In genomic region chr2:27378096-27378808, GRCh38 we compare ENCODE assay signal across 11 cellular contexts. TPM values are rescaled to one million over a fixed set of nuclear protein-coding genes. Genes with fewer than 3 reads are reported as not detected.
A peak's percentile ranks its signal among the peaks of the same experiment; 100 is the strongest.
DNase-seq lines count a peak whose midpoint lies in the region; ATAC-seq, FAIRE-seq and TF ChIP-seq lines count a peak whose summit lies in the region.
"Had no signal": no experiment of that assay in that cellular context is flagged by ENCODE, and none has a peak within 500 bp of the region (broad histone marks: within the 10 kb centered on the region; RNA-seq: fewer than 3 reads in every experiment).

No MANE protein-coding gene starts in this region.

- H3K9me3 Mint-ChIP-seq in activated CD4-positive, alpha-beta memory T cell treated with anti-CD3 and anti-CD28 coated beads, Interleukin-2, amount 10 ng/mL, durations not matched to agents 7 days and 5 days = no peaks in the 10 kb centered on the region

- no peaks in the 10 kb centered on the region for H3K27me3 Mint-ChIP-seq in activated CD4-positive, alpha-beta memory T cell treated with anti-CD3 and anti-CD28 coated beads, Interleukin-2, amount 10 ng/mL, durations not matched to agents 7 days and 5 days

- H3K27me3 ChIP-seq in MG63 (no peaks in the 10 kb centered on the region), colonic mucosa (no peaks in the 10 kb centered on the region), pancreas (no peaks in the 10 kb centered on the region)

- FAIRE-seq in pancreas (lab: Jason Lieb, UNC) = no peak

- intact Hi-C loops in colonic mucosa (cut with DNase I) (no loop called here), pancreas (cut with DNase I) (no loop called here)

- WGBS in pancreas, 2 donors = 75% methylated on average over 29 of the region's 29 CpGs

- H3K9me3 ChIP-seq in MG63 = no peaks in the 10 kb centered on the region
- H3K9me3 ChIP-seq in colonic mucosa = no peaks in the 10 kb centered on the region
- H3K9me3 ChIP-seq in pancreas = no peaks in the 10 kb centered on the region

- H3K4me1 ChIP-seq in colonic mucosa (no peaks in the 10 kb centered on the region), pancreas (peaks cover 5 to 14% (median 5%) of the 10 kb centered on the region in 3 donors)

- TF ChIP-seq CTCF in colonic mucosa (IDR thresholded peaks at IDR 0.05) (peak; percentile 10), pancreas (IDR thresholded peaks at IDR 0.05) (no peak)

- H3K36me3 ChIP-seq in MG63 (peaks cover 81% of the 10 kb centered on the region), colonic mucosa (peaks cover 14% of the 10 kb centered on the region), pancreas (peaks cover 0 to 48% (median 36%) of the 10 kb centered on the region in 3 donors)

- POLR2A ChIA-PET in activated CD4-positive, alpha-beta memory T cell treated with anti-CD3 and anti-CD28 coated beads, Interleukin-2, amount 10 ng/mL, durations not matched to agents 7 days and 5 days (lab: Charles Lee) = interaction anchor here (2.9 to 5.1 kb wide), 4 partner anchors 8 to 56 kb away, joined by 17 to 96 read pairs (median 20); partner anchors contain the start of genes EIF2B4, MPV17, PPM1G and SNX17

- H3K4me3 Mint-ChIP-seq in activated CD4-positive, alpha-beta memory T cell treated with anti-CD3 and anti-CD28 coated beads, Interleukin-2, amount 10 ng/mL, durations not matched to agents 7 days and 5 days = no peak overlapping the region

- H3K9ac ChIP-seq in colonic mucosa (ENCODE audit: low read depth in 2 of 2, low read length in 2 of 2) = no peak overlapping the region

- CTCF ChIA-PET in activated CD4-positive, alpha-beta memory T cell treated with anti-CD3 and anti-CD28 coated beads, Interleukin-2, amount 10 ng/mL, durations not matched to agents 7 days and 5 days (lab: Charles Lee) = interaction anchor here (1.2 kb wide), 1 partner anchor 26 kb away, joined by 4 read pairs; no protein-coding TSS in a partner anchor

- ATAC-seq in pancreas = no peak
- no peak for ATAC-seq in HG03469 (IDR thresholded peaks at IDR 0.05; ENCODE audit: unreplicated experiment)

- H3K4me3 ChIP-seq in MG63 = no peak overlapping the region
- no peak overlapping the region for H3K4me3 ChIP-seq in colonic mucosa
- H3K4me3 ChIP-seq in pancreas = no peak overlapping the region

- peaks cover 40% of the 10 kb centered on the region for H3K4me1 Mint-ChIP-seq in activated CD4-positive, alpha-beta memory T cell treated with anti-CD3 and anti-CD28 coated beads, Interleukin-2, amount 10 ng/mL, durations not matched to agents 7 days and 5 days

- H3K27ac ChIP-seq in colonic mucosa = no peak overlapping the region
- no peak overlapping the region for H3K27ac ChIP-seq in pancreas

- DNase-seq in DMS 273 (lab: John Stamatoyannopoulos, UW; ENCODE audit: unreplicated experiment) (peak; percentile 69), DMS 273 treated with DMSO at 0.1 percent for 48 hours (lab: John Stamatoyannopoulos, UW) (no peak), MG63 (peak; percentile 33), colonic mucosa (no peak), pancreas (peak in 4 of 6 donors; percentile 36 to 82 (median 53)), medulla oblongata (ENCODE audit: extremely low spot score) (no peak)
- no peak for DNase-seq in activated CD4-positive, alpha-beta memory T cell treated with anti-CD3 and anti-CD28 coated beads, Interleukin-2, amount 10 ng/mL, durations not matched to agents 7 days and 5 days
- DNase-seq: NCI-H2171 treated with DMSO at 0.1 percent for 48 hours; stimulated activated CD4-positive, alpha-beta T cell treated with anti-CD3 and anti-CD28 coated beads, Interleukin-2, amount 100 ng/mL, for 24 hours had no signal

- H3K36me3 Mint-ChIP-seq in activated CD4-positive, alpha-beta memory T cell treated with anti-CD3 and anti-CD28 coated beads, Interleukin-2, amount 10 ng/mL, durations not matched to agents 7 days and 5 days (ENCODE audit: low read depth) = peaks cover 82% of the 10 kb centered on the region

- no peak overlapping the region for H3K27ac Mint-ChIP-seq in activated CD4-positive, alpha-beta memory T cell treated with anti-CD3 and anti-CD28 coated beads, Interleukin-2, amount 10 ng/mL, durations not matched to agents 7 days and 5 days

RNA-seq across cellular contexts. Expression of gene ZNF513, which starts 2.3 kb away (rescaled TPM):
- 0.74 and 6.5 TPM in 2 replicates for total RNA-seq in MG63 (2014; rRNA removed; shearing (Covaris generic); ENCODE audit: low replicate concordance)
- total RNA-seq in colonic mucosa (10 to 100 TPM; 21.7 to 24.5 TPM), pancreas (10 to 100 TPM in 1 of 6 donors, 1 to 10 TPM in 5; 3.7 to 10.4 (median 7.6) TPM)
- 10 to 100 TPM; 30.1 to 34.4 TPM for polyA plus RNA-seq in pancreas
- total RNA-seq in activated CD4-positive, alpha-beta memory T cell treated with anti-CD3 and anti-CD28 coated beads, Interleukin-2, amount 10 ng/mL, durations not matched to agents 7 days and 5 days = 10 to 100 TPM; 15.6 to 16.7 TPM
- total RNA-seq: A172 had no signal

RNA-seq across cellular contexts. Expression of gene SNX17, which starts 7.8 kb away (rescaled TPM):
- 195 and 280 TPM in 2 replicates for total RNA-seq in MG63 (2014; rRNA removed; shearing (Covaris generic); ENCODE audit: low replicate concordance)
- total RNA-seq in colonic mucosa (10 to 100 TPM; 77.1 to 99.6 TPM), pancreas (10 to 100 TPM; 34.3 to 48.6 (median 39.5) TPM)
- 10 to 100 TPM; 38.8 to 60.2 TPM for polyA plus RNA-seq in pancreas
- total RNA-seq in activated CD4-positive, alpha-beta memory T cell treated with anti-CD3 and anti-CD28 coated beads, Interleukin-2, amount 10 ng/mL, durations not matched to agents 7 days and 5 days = 100 to 1,000 TPM; 116 to 123 TPM

RNA-seq across cellular contexts. Expression of gene EIF2B4, which starts 8.1 kb away (rescaled TPM):
- total RNA-seq in MG63 (2014; rRNA removed; shearing (Covaris generic); ENCODE audit: low replicate concordance) = 33.6 and 48.0 TPM in 2 replicates
- total RNA-seq in colonic mucosa (10 to 100 TPM; 34.5 to 35.4 TPM), pancreas (10 to 100 TPM; 24.1 to 34.7 (median 31.3) TPM)
- 10 to 100 TPM; 69.9 to 98.1 TPM for polyA plus RNA-seq in pancreas
- 10 to 100 TPM; 34.1 to 36.9 TPM for total RNA-seq in activated CD4-positive, alpha-beta memory T cell treated with anti-CD3 and anti-CD28 coated beads, Interleukin-2, amount 10 ng/mL, durations not matched to agents 7 days and 5 days

RNA-seq across cellular contexts. Expression of gene GTF3C2, which starts 21.7 kb away (rescaled TPM):
- total RNA-seq in MG63 (2014; rRNA removed; shearing (Covaris generic); ENCODE audit: low replicate concordance) = 53.5 and 56.5 TPM in 2 replicates
- total RNA-seq in colonic mucosa (10 to 100 TPM; 48.4 to 60.0 TPM), pancreas (10 to 100 TPM; 21.2 to 30.7 (median 26.7) TPM)
- 10 to 100 TPM; 33.1 to 34.3 TPM for polyA plus RNA-seq in pancreas
- 10 to 100 TPM; 49.0 to 49.1 TPM for total RNA-seq in activated CD4-positive, alpha-beta memory T cell treated with anti-CD3 and anti-CD28 coated beads, Interleukin-2, amount 10 ng/mL, durations not matched to agents 7 days and 5 days

RNA-seq across cellular contexts. Expression of gene PPM1G, which starts 31.1 kb away (rescaled TPM):
- total RNA-seq in MG63 (2014; rRNA removed; shearing (Covaris generic); ENCODE audit: low replicate concordance) = 139 and 145 TPM in 2 replicates
- total RNA-seq in colonic mucosa (100 to 1,000 TPM in 1 of 2 donors, 10 to 100 TPM in 1; 63.0 to 119 TPM), pancreas (10 to 100 TPM; 23.6 to 37.8 (median 28.7) TPM)
- polyA plus RNA-seq in pancreas = 10 to 100 TPM; 28.6 to 31.8 TPM
- total RNA-seq in activated CD4-positive, alpha-beta memory T cell treated with anti-CD3 and anti-CD28 coated beads, Interleukin-2, amount 10 ng/mL, durations not matched to agents 7 days and 5 days = 100 to 1,000 TPM; 119 to 122 TPM

Comparison
In these comparisons a context has a peak if more than half of its experiments do, and no peak if none do; other contexts are left out.
1. DNase-seq: peak in DMS 273 (single experiment), MG63 (single experiment) and pancreas (4 of 6); none in DMS 273 treated with DMSO at 0.1 percent for 48 hours (single experiment), colonic mucosa (single experiment), medulla oblongata (single experiment) and activated CD4-positive, alpha-beta memory T cell treated with anti-CD3 and anti-CD28 coated beads, Interleukin-2, amount 10 ng/mL, durations not matched to agents 7 days and 5 days (single experiment).